8 cellular contexts compared by ENCODE assay signal in genomic region chr15:52528465-52529288, GRCh38. TPM values are rescaled to one million over a fixed set of nuclear protein-coding genes. Genes with fewer than 3 reads are reported as not detected.
DNase-seq lines count a peak whose midpoint lies in the region; ATAC-seq, FAIRE-seq and TF ChIP-seq lines count a peak whose summit lies in the region.

TSS of gene MYO5A (minus strand) at chr15:52528880. CDS start at chr15:52528806, 74 bp downstream.

- H3K9me3 ChIP-seq in HUES48 (ENCODE audit: control insufficient read depth, insufficient read depth, low read length), result no peaks in the 10 kb centered on the region

- peak within 1 kb of the TSS; percentile 51 for H3K27ac ChIP-seq in HUES48 (ENCODE audit: low read depth, low read length)

- peaks cover 46% of the 10 kb centered on the region for H3K27me3 ChIP-seq in HUES48 (ENCODE audit: control insufficient read depth, insufficient read depth, low read length)

- no peaks in the 10 kb centered on the region for H3K36me3 ChIP-seq in HUES48 (ENCODE audit: control insufficient read depth, insufficient read depth, low read length)

- peaks cover 17% of the 10 kb centered on the region for H3K4me1 ChIP-seq in HUES48 (ENCODE audit: control insufficient read depth, insufficient read depth, low read length)

- FAIRE-seq in frontal cortex (lab: Jason Lieb, UNC), result no peak

- ATAC-seq in GM21390 (IDR thresholded peaks at IDR 0.05; ENCODE audit: unreplicated experiment), result peak; percentile 87

- DNase-seq in DMS79 treated with DMSO at 0.1 percent for 48 hours (lab: John Stamatoyannopoulos, UW), result peak; percentile 10
- DNase-seq in activated gamma-delta T cell treated with Interleukin-2 at 50 U/mL for 16 hours, result peak; percentile 76
- DNase-seq in frontal cortex (ENCODE audit: low spot score in 2 of 2), result peak; percentile 81 to 92
- DNase-seq in nucleus accumbens (lab: John Stamatoyannopoulos, UW), result peak in 54 of 56 donors; percentile 5 to 86 (median 74)
- peak; percentile 84 for DNase-seq in superior temporal gyrus (ENCODE audit: extremely low spot score)

- peak within 1 kb of the TSS; percentile 64 for H3K4me3 ChIP-seq in HUES48 (ENCODE audit: low read depth, low read length)

- H3K9ac ChIP-seq in HUES48 (ENCODE audit: low read depth, low read length), result peak within 1 kb of the TSS; percentile 42

- TF ChIP-seq POLR2A in Raji (IDR thresholded peaks at IDR 0.05; ENCODE audit: insufficient read depth, low read depth, low read length), result peak; percentile 56

RNA-seq across cellular contexts. Expression of gene MYO5A, which starts in this region (rescaled TPM):
- total RNA-seq in frontal cortex, result 125 TPM

Comparison
In these comparisons a context has a peak if more than half of its experiments do, and no peak if none do; other contexts are left out.
1. Peak in every context shown above with its lines: DNase-seq, ATAC-seq, H3K4me3 ChIP-seq and H3K27ac ChIP-seq.
2. DNase-seq: peak in every context shown above with its lines; median percentile 86 in frontal cortex; 84 in superior temporal gyrus; 76 in activated gamma-delta T cell treated with Interleukin-2 at 50 U/mL for 16 hours; 74 in nucleus accumbens; 10 in DMS79 treated with DMSO at 0.1 percent for 48 hours.